ENCODE assay signal across 21 cellular contexts in genomic region chr4:166259081-166259480, GRCh38.
"Had no signal": no experiment of that assay in that cellular context is flagged by ENCODE, and none has a peak within 500 bp of the region (broad histone marks: within the 10 kb centered on the region; RNA-seq: fewer than 3 reads in every experiment).

No MANE protein-coding gene starts in this region.

- H3K36me3 Mint-ChIP-seq: immature natural killer cell; memory B cell; naive thymus-derived CD4-positive, alpha-beta T cell; natural killer cell treated with Interleukin-12 subunit alpha and Interleukin-12 subunit beta and Interleukin-15 and Interleukin-18, amount 100 ng/mL, for 72 hours; stimulated activated memory B cell treated with anti-CD40 and anti-IgM and Interleukin-4, amounts not matched to agents 10 μg/mL and 1 μg/mL and 100 μg/mL, for 72 hours had no signal

- DNase-seq: hippocampal formation; immature natural killer cell; left ventricle myocardium inferior; midbrain; mucosa of descending colon; naive thymus-derived CD4-positive, alpha-beta T cell; ovary; right lobe of liver; stimulated activated CD4-positive, alpha-beta T cell treated with anti-CD3 and anti-CD28 coated beads, Interleukin-1b, Interleukin-23, amount 100 ng/mL, for 48 hours; stimulated activated CD4-positive, alpha-beta T cell treated with anti-CD3 and anti-CD28 coated beads, Interleukin-2, amount 100 ng/mL, for 48 hours; stimulated activated CD4-positive, alpha-beta T cell treated with anti-CD3 and anti-CD28 coated beads, Interleukin-4, amount 100 ng/mL, for 4 hours; stimulated activated CD8-positive, alpha-beta memory T cell treated with anti-CD3 and anti-CD28 coated beads, Interleukin-4, amount 100 ng/mL, for 48 hours; stimulated activated naive CD4-positive, alpha-beta T cell treated with Interleukin-2 at 50 U/mL for 16 hours; stimulated activated naive CD8-positive, alpha-beta T cell treated with anti-CD3 and anti-CD28 coated beads, Interleukin-15, amount 100 ng/mL, for 72 hours; substantia nigra; transverse colon; upper lobe of left lung had no signal

- H3K27me3 Mint-ChIP-seq: memory B cell; naive thymus-derived CD4-positive, alpha-beta T cell; natural killer cell treated with Interleukin-12 subunit alpha and Interleukin-12 subunit beta and Interleukin-15 and Interleukin-18, amount 100 ng/mL, for 72 hours; progenitor cell of endocrine pancreas; stimulated activated memory B cell treated with anti-CD40 and anti-IgM and Interleukin-4, amounts not matched to agents 10 μg/mL and 1 μg/mL and 100 μg/mL, for 72 hours; stimulated activated naive CD8-positive, alpha-beta T cell treated with anti-CD3 and anti-CD28 coated beads, Interleukin-15, amount 100 ng/mL, for 72 hours had no signal

- H3K9me3 Mint-ChIP-seq: memory B cell; stimulated activated memory B cell treated with anti-CD40 and anti-IgM and Interleukin-4, amounts not matched to agents 10 μg/mL and 1 μg/mL and 100 μg/mL, for 72 hours; stimulated activated naive CD8-positive, alpha-beta T cell treated with anti-CD3 and anti-CD28 coated beads, Interleukin-15, amount 100 ng/mL, for 72 hours had no signal

- H3K4me1 Mint-ChIP-seq: immature natural killer cell; memory B cell; naive thymus-derived CD4-positive, alpha-beta T cell; stimulated activated memory B cell treated with anti-CD40 and anti-IgM and Interleukin-4, amounts not matched to agents 10 μg/mL and 1 μg/mL and 100 μg/mL, for 72 hours; stimulated activated naive CD8-positive, alpha-beta T cell treated with anti-CD3 and anti-CD28 coated beads, Interleukin-15, amount 100 ng/mL, for 72 hours had no signal

- H3K27ac Mint-ChIP-seq: immature natural killer cell; memory B cell; naive thymus-derived CD4-positive, alpha-beta T cell; natural killer cell treated with Interleukin-12 subunit alpha and Interleukin-12 subunit beta and Interleukin-15 and Interleukin-18, amount 100 ng/mL, for 72 hours; progenitor cell of endocrine pancreas; stimulated activated memory B cell treated with anti-CD40 and anti-IgM and Interleukin-4, amounts not matched to agents 10 μg/mL and 1 μg/mL and 100 μg/mL, for 72 hours; stimulated activated naive CD8-positive, alpha-beta T cell treated with anti-CD3 and anti-CD28 coated beads, Interleukin-15, amount 100 ng/mL, for 72 hours had no signal

- H3K4me3 Mint-ChIP-seq: immature natural killer cell; memory B cell; naive thymus-derived CD4-positive, alpha-beta T cell; natural killer cell treated with Interleukin-12 subunit alpha and Interleukin-12 subunit beta and Interleukin-15 and Interleukin-18, amount 100 ng/mL, for 72 hours; stimulated activated memory B cell treated with anti-CD40 and anti-IgM and Interleukin-4, amounts not matched to agents 10 μg/mL and 1 μg/mL and 100 μg/mL, for 72 hours; stimulated activated naive CD8-positive, alpha-beta T cell treated with anti-CD3 and anti-CD28 coated beads, Interleukin-15, amount 100 ng/mL, for 72 hours had no signal
